1 cellular context compared by ENCODE assay signal in genomic region chr4:112636688-112637551, GRCh38.
A peak's percentile ranks its signal among the peaks of the same experiment; 100 is the strongest.
TF ChIP-seq lines count a peak whose summit lies in the region.

TSS of gene LARP7 (plus strand) at chr4:112637143. CDS start at chr4:112644670, 7,527 bp downstream.
TSS of gene ZGRF1 (minus strand) at chr4:112636909. CDS start at chr4:112633176, 3,733 bp downstream.

TF ChIP-seq in K562, 482 proteins besides CTCF, POLR2A, EP300 and RAD21 (continued from another document and continues in another):
- TF ChIP-seq TFE3 (CRISPR knock-in tag; IDR thresholded peaks at IDR 0.05) (no peak), GABPA (tag; conservative IDR thresholded peaks at IDR 0.05; ENCODE audit: low read depth) (peak; percentile 92), NFRKB (IDR thresholded peaks at IDR 0.05; ENCODE audit: low read depth) (0 out of 2 replicates have a peak, but pooled peaks have one; percentile 15), PRMT5 (CRISPR knock-in tag; IDR thresholded peaks at IDR 0.05) (no peak), ELF1 (tag; IDR thresholded peaks at IDR 0.05) (peak; percentile 93), MYC (IDR thresholded peaks at IDR 0.05; ENCODE audit: low read depth, low read length) (peak; percentile 78), MYC (CRISPR knock-in tag; IDR thresholded peaks at IDR 0.05; ENCODE audit: borderline replicate concordance, low read depth) (no peak), ZNF699 (CRISPR knock-in tag; IDR thresholded peaks at IDR 0.05; ENCODE audit: insufficient replicate concordance) (no peak), SIN3A (IDR thresholded peaks at IDR 0.05; ENCODE audit: borderline replicate concordance in 2 of 2, control insufficient read depth in 1 of 2, low read depth in 2 of 2, low read length in 2 of 2) (peak; percentile 56 to 89; a peak in 2 of 4 replicates), ARID4B (CRISPR knock-in tag; IDR thresholded peaks at IDR 0.05) (peak; percentile 81), PATZ1 (CRISPR knock-in tag; IDR thresholded peaks at IDR 0.05; ENCODE audit: borderline replicate concordance) (no peak), TAF1 (IDR thresholded peaks at IDR 0.05; ENCODE audit: control insufficient read depth, extremely low read depth, insufficient read depth, low read length, severe bottlenecking) (peak; percentile 43), SAP30 (IDR thresholded peaks at IDR 0.05; ENCODE audit: borderline replicate concordance, insufficient read depth, low read depth, low read length, poor library complexity, severe bottlenecking) (peak; percentile 98), ZNF583 (CRISPR knock-in tag; IDR thresholded peaks at IDR 0.05) (peak; percentile 31; the same call in 1 of the 2 replicates), TEAD4 (IDR thresholded peaks at IDR 0.05; ENCODE audit: low read length) (peak; percentile 31), TEAD4 (CRISPR knock-in tag; IDR thresholded peaks at IDR 0.05; ENCODE audit: borderline replicate concordance) (no peak), HNRNPLL (IDR thresholded peaks at IDR 0.05; ENCODE audit: low read depth, low read length, poor library complexity, severe bottlenecking) (peak; percentile 24), RFX1 (IDR thresholded peaks at IDR 0.05) (no peak), ZBTB17 (CRISPR knock-in tag; IDR thresholded peaks at IDR 0.05) (no peak), CBFA2T3 (IDR thresholded peaks at IDR 0.05) (no peak), KLF6 (CRISPR knock-in tag; IDR thresholded peaks at IDR 0.05; ENCODE audit: borderline replicate concordance) (no peak), SMARCC2 (IDR thresholded peaks at IDR 0.05; ENCODE audit: low read depth) (peak; percentile 69), ZBTB34 (CRISPR knock-in tag; IDR thresholded peaks at IDR 0.05) (no peak), E2F6 (IDR thresholded peaks at IDR 0.05; ENCODE audit: borderline replicate concordance in 1 of 2, extremely low read depth in 1 of 2, insufficient read depth in 1 of 2, insufficient read length in 1 of 2, low read depth in 1 of 2, low read length in 1 of 2, poor library complexity in 1 of 2, severe bottlenecking in 1 of 2) (peak; percentile 34 to 41), JUN (IDR thresholded peaks at IDR 0.05; ENCODE audit: borderline replicate concordance, low read depth, low read length) (peak; percentile 37), JUN (CRISPR knock-in tag; IDR thresholded peaks at IDR 0.05; ENCODE audit: borderline replicate concordance) (no peak), DIDO1 (tag; IDR thresholded peaks at IDR 0.05; ENCODE audit: low read depth) (peak; percentile 83), FOXM1 (IDR thresholded peaks at IDR 0.05; ENCODE audit: low read depth) (peak; percentile 82), FOXM1 (CRISPR knock-in tag; IDR thresholded peaks at IDR 0.05; ENCODE audit: low read depth) (no peak), JUNB (CRISPR knock-in tag; conservative IDR thresholded peaks at IDR 0.05) (peak; percentile 45; the same call in 1 of the 2 replicates), POLR2H (tag; IDR thresholded peaks at IDR 0.05; ENCODE audit: low read depth) (0 out of 2 replicates have a peak, but pooled peaks have one; percentile 68), MAX (CRISPR knock-in tag; IDR thresholded peaks at IDR 0.05) (0 out of 2 replicates have a peak, but pooled peaks have one; percentile 31), RB1 (IDR thresholded peaks at IDR 0.05; ENCODE audit: low read depth) (peak; percentile 48; the same call in 1 of the 2 replicates), SUPT5H (IDR thresholded peaks at IDR 0.05) (peak; percentile 73), CREM (IDR thresholded peaks at IDR 0.05; ENCODE audit: low read depth) (peak; percentile 98), BRD4 (IDR thresholded peaks at IDR 0.05) (peak; percentile 61; the same call in 1 of the 2 replicates), ZNF740 (CRISPR knock-in tag; IDR thresholded peaks at IDR 0.05) (peak; percentile 65), ZNF740 (tag; IDR thresholded peaks at IDR 0.05) (no peak), POLR2B (IDR thresholded peaks at IDR 0.05; ENCODE audit: low read depth, partially characterized antibody) (peak; percentile 60), HES1 (IDR thresholded peaks at IDR 0.05; ENCODE audit: low read depth) (no peak), TAL1 (IDR thresholded peaks at IDR 0.05) (no peak), PHF21A (IDR thresholded peaks at IDR 0.05; ENCODE audit: borderline replicate concordance, low read depth) (0 out of 2 replicates have a peak, but pooled peaks have one; percentile 47), OTX1 (CRISPR knock-in tag; IDR thresholded peaks at IDR 0.05) (0 out of 2 replicates have a peak, but pooled peaks have one; percentile 46), HCFC1 (IDR thresholded peaks at IDR 0.05; ENCODE audit: low read depth, low read length) (peak; percentile 75), HLTF (IDR thresholded peaks at IDR 0.05) (0 out of 2 replicates have a peak, but pooled peaks have one; percentile 34), ETS2 (tag; IDR thresholded peaks at IDR 0.05; ENCODE audit: borderline replicate concordance, poor library complexity, severe bottlenecking) (no peak), HBP1 (CRISPR knock-in tag; IDR thresholded peaks at IDR 0.05) (0 out of 2 replicates have a peak, but pooled peaks have one; percentile 59), TBL1XR1 (IDR thresholded peaks at IDR 0.05; ENCODE audit: low read length in 2 of 2) (peak in 1 of 2 experiments; percentile 74; a peak in 3 of 4 replicates), SAFB2 (IDR thresholded peaks at IDR 0.05; ENCODE audit: borderline replicate concordance, low read depth, low read length, severe bottlenecking) (no peak), KLF16 (IDR thresholded peaks at IDR 0.05) (peak; percentile 77; the same call in 1 of the 2 replicates), ETV1 (tag; conservative IDR thresholded peaks at IDR 0.05; ENCODE audit: low read depth) (peak; percentile 85), GTF2F1 (IDR thresholded peaks at IDR 0.05; ENCODE audit: low read depth, low read length) (peak; percentile 14; the same call in 1 of the 2 replicates), NBN (IDR thresholded peaks at IDR 0.05; ENCODE audit: low read depth) (peak; percentile 97), LCOR (CRISPR knock-in tag; IDR thresholded peaks at IDR 0.05) (peak; percentile 93), BHLHE40 (IDR thresholded peaks at IDR 0.05; ENCODE audit: low read length) (peak; percentile 24; the same call in 1 of the 2 replicates), MAFK (IDR thresholded peaks at IDR 0.05; ENCODE audit: low read length) (no peak), RBBP5 (IDR thresholded peaks at IDR 0.05; ENCODE audit: borderline replicate concordance, insufficient read depth, low read length, poor library complexity, severe bottlenecking) (peak; percentile 73), FOXP1 (CRISPR knock-in tag; IDR thresholded peaks at IDR 0.05) (no peak; the same call in 1 of the 2 replicates), FOXK1 (CRISPR knock-in tag; IDR thresholded peaks at IDR 0.05; ENCODE audit: borderline replicate concordance) (0 out of 2 replicates have a peak, but pooled peaks have one; percentile 61), POLR2G (IDR thresholded peaks at IDR 0.05; ENCODE audit: low read depth, low read length) (peak; percentile 63; the same call in 1 of the 2 replicates)
